12 cellular contexts compared by ENCODE assay signal in genomic region chr12:92089559-92089958, GRCh38.
"Had no signal": no experiment of that assay in that cellular context is flagged by ENCODE, and none has a peak within 500 bp of the region (broad histone marks: within the 10 kb centered on the region; RNA-seq: fewer than 3 reads in every experiment).

No MANE protein-coding gene starts in this region.

- H3K36me3 Mint-ChIP-seq: mesothelial cell of epicardium, type B pancreatic cell had no signal

- ATAC-seq: psoas muscle had no signal

- DNase-seq: activated CD4-positive, alpha-beta T cell treated with anti-CD3 and anti-CD28 coated beads, Interleukin-2, amount 50 U/mL, for 1 hour; activated CD4-positive, CD25-positive, alpha-beta regulatory T cell; activated naive CD4-positive, alpha-beta T cell treated with anti-CD3 and anti-CD28 coated beads, Interleukin-2, amount 50 U/mL, for 16 hours; activated T-cell treated with anti-CD3 and anti-CD28 coated beads for 4 hours; aorta; colonic mucosa; effector CD8-positive, alpha-beta T cell; psoas muscle; stimulated activated naive CD4-positive, alpha-beta T cell treated with Interleukin-2 at 50 U/mL for 16 hours had no signal

- H3K79me2 ChIP-seq: hepatocyte had no signal

- H3K27ac ChIP-seq: colonic mucosa, hepatocyte, psoas muscle had no signal

- H3K4me3 ChIP-seq: colonic mucosa, hepatocyte, psoas muscle had no signal

- H3K27me3 ChIP-seq: colonic mucosa, hepatocyte had no signal

- H3K4me1 ChIP-seq: colonic mucosa had no signal

- H2AFZ ChIP-seq: hepatocyte had no signal

- H3K4me3 Mint-ChIP-seq: mesothelial cell of epicardium, type B pancreatic cell had no signal

- H3K9me3 ChIP-seq: colonic mucosa, psoas muscle had no signal

- H3K9me3 Mint-ChIP-seq: mesothelial cell of epicardium, type B pancreatic cell had no signal

- H3K4me2 ChIP-seq: hepatocyte had no signal

- H3K27ac Mint-ChIP-seq: type B pancreatic cell had no signal

- H3K27me3 Mint-ChIP-seq: type B pancreatic cell had no signal

- H3K36me3 ChIP-seq: colonic mucosa had no signal
